ENCODE assay signal across 8 cellular contexts in the genomic region with DNA sequence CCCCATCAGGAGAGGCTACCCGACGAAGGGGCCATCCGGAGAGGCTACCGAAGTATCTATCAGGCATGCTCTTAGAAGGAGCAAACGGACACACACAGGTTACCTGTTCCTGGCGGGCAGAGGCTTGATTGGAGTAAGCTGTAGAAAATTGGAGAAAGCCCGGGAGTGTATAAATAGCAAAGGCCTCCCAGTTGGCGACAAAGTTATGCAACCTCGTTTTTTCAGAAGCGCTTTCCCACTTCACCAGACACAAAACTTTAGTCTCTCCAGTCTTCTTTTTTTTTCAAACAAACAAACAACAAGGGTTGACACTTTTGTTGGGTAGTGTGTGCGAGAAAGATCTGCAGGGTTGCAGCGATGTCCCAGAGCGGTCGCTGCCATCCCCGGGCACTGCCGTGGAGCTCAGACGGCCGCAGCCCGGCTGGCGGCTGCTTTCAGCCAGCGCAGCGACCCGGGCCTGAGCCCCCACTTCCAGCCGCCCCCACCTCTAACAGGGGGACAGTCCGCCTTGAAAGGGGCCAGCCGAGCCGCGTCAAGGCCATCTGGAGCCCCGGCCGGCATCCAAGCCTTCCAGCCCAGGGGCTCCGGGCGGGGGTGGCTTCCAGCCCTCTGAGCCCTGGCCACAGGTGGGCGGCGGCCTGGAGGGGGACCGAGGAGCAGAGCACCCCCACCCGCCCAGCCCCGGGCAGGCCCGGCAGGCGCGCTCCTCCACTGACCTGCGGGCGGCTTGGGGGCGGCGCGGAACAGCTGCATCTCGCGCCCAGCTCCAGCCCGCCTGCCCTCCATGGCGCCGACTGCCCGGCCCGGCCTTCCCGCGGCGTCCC. TPM values are rescaled to one million over a fixed set of nuclear protein-coding genes. Genes with fewer than 3 reads are reported as not detected.
DNase-seq lines count a peak whose midpoint lies in the region; ATAC-seq and TF ChIP-seq lines count a peak whose summit lies in the region.

No MANE protein-coding gene starts in this region.

- no peak for TF ChIP-seq CTCF in Peyer's patch (IDR thresholded peaks at IDR 0.05)
- no peak for TF ChIP-seq CTCF in neural progenitor cell (IDR thresholded peaks at IDR 0.05)

- H3K27me3 ChIP-seq in Peyer's patch = peaks cover 0 to 11% of the 10 kb centered on the region in 2 donors
- peaks cover 86% of the 10 kb centered on the region for H3K27me3 ChIP-seq in neural progenitor cell

- H3K4me1 Mint-ChIP-seq in neural progenitor cell = peaks cover 10% of the 10 kb centered on the region

- peaks cover 11% of the 10 kb centered on the region for H4K20me1 ChIP-seq in neural progenitor cell (ENCODE audit: low read depth)

- peaks cover 56% of the 10 kb centered on the region for H3K27me3 Mint-ChIP-seq in neural progenitor cell (ENCODE audit: insufficient read depth, low read depth)

- H3K27ac ChIP-seq in Peyer's patch (peak overlapping the region in 1 of 4 donors; percentile 82), neural progenitor cell (no peak overlapping the region)

- H3F3A ChIP-seq in neural progenitor cell (ENCODE audit: low read depth) = peaks cover 11% of the 10 kb centered on the region

- H3K27ac Mint-ChIP-seq in neural progenitor cell = no peak overlapping the region

- H3K4me2 ChIP-seq in neural progenitor cell = peak overlapping the region; percentile 91

- peaks cover 0 to 9% (median 0%) of the 10 kb centered on the region in 4 donors for H3K9me3 ChIP-seq in Peyer's patch
- no peaks in the 10 kb centered on the region for H3K9me3 ChIP-seq in neural progenitor cell (ENCODE audit: low read depth)

- ATAC-seq in GM18508 (IDR thresholded peaks at IDR 0.05; ENCODE audit: insufficient read depth, unreplicated experiment) = peak; percentile 17
- peak; percentile 36 for ATAC-seq in HG02938 (IDR thresholded peaks at IDR 0.05; ENCODE audit: unreplicated experiment)
- peak; percentile 43 for ATAC-seq in esophagus mucosa

- no peaks in the 10 kb centered on the region for H3K9me3 Mint-ChIP-seq in neural progenitor cell

- H3K79me2 ChIP-seq in neural progenitor cell (ENCODE audit: low read depth) = no peaks in the 10 kb centered on the region

- H3K4me3 ChIP-seq in Peyer's patch (peak overlapping the region; percentile 39 to 76 (median 56)), neural progenitor cell (peak overlapping the region; percentile 59)

- no peaks in the 10 kb centered on the region for H3K36me3 ChIP-seq in Peyer's patch
- H3K36me3 ChIP-seq in neural progenitor cell = no peaks in the 10 kb centered on the region

- TF ChIP-seq POLR2A in Peyer's patch (IDR thresholded peaks at IDR 0.05) = no peak

- H3K36me3 Mint-ChIP-seq in neural progenitor cell = no peaks in the 10 kb centered on the region

- H3K4me3 Mint-ChIP-seq in neural progenitor cell = peak overlapping the region; percentile 70

- peak; percentile 30 for DNase-seq in AG08396 (ENCODE audit: low spot score)
- peak in 2 of 3 donors; percentile 48 to 50 for DNase-seq in Peyer's patch
- DNase-seq in neural progenitor cell (ENCODE audit: low spot score) = peak; percentile 63
- DNase-seq in putamen (ENCODE audit: low spot score) = no peak
- DNase-seq in NK-92 treated with Interleukin-12 subunit alpha and Interleukin-12 subunit beta, amount 100 ng/mL, for 24 hours (lab: John Stamatoyannopoulos, UW) = no peak

- H3K4me1 ChIP-seq in Peyer's patch (peaks cover 0 to 16% (median 7%) of the 10 kb centered on the region in 4 donors), neural progenitor cell (peaks cover 7% of the 10 kb centered on the region)

- no peak overlapping the region for H3K9ac ChIP-seq in neural progenitor cell

- H2AFZ ChIP-seq in neural progenitor cell (replicated peaks) = peak overlapping the region; percentile 88

RNA-seq across cellular contexts. Expression of a gene that starts 0.6 kb away (rescaled TPM):
- total RNA-seq in Peyer's patch (10 to 100 TPM in 1 of 4 donors, 1 to 10 TPM in 3; 1.8 to 21.3 (median 2.8) TPM), esophagus mucosa (0.36 TPM), neural progenitor cell (ENCODE audit: low replicate concordance) (0.47 and 0.65 TPM in 2 replicates)

RNA-seq across cellular contexts. Expression of a gene that starts 50.8 kb away (rescaled TPM):
- total RNA-seq in Peyer's patch (10 to 100 TPM in 1 of 4 donors, 1 to 10 TPM in 3; 1.7 to 62.7 (median 5.2) TPM), esophagus mucosa (0.52 TPM), neural progenitor cell (ENCODE audit: low replicate concordance) (0.11 and 0.59 TPM in 2 replicates)

Comparison
In these comparisons a context has a peak if more than half of its experiments do, and no peak if none do; other contexts are left out.
1. DNase-seq: peak in AG08396 (single experiment), Peyer's patch (2 of 3) and neural progenitor cell (single experiment); none in putamen (single experiment) and NK-92 treated with Interleukin-12 subunit alpha and Interleukin-12 subunit beta, amount 100 ng/mL, for 24 hours (single experiment).
2. Peak in every context shown above with its lines, with median percentiles within 50 percentile points of each other: ATAC-seq.